Comparison of ENCODE assay signal across 15 cellular contexts in genomic region chr11:108887436-108888238, GRCh38.
DNase-seq lines count a peak whose midpoint lies in the region; ATAC-seq, FAIRE-seq and TF ChIP-seq lines count a peak whose summit lies in the region.
"Had no signal": no experiment of that assay in that cellular context is flagged by ENCODE, and none has a peak within 500 bp of the region (broad histone marks: within the 10 kb centered on the region; RNA-seq: fewer than 3 reads in every experiment).

No MANE protein-coding gene starts in this region.

- peaks cover 36% of the 10 kb centered on the region for H3K4me1 ChIP-seq in A549

- ATAC-seq in A549 = no peak
- peak; percentile 66 for ATAC-seq in activated naive CD8-positive, alpha-beta T cell treated with anti-CD3 and anti-CD28 coated beads, Interleukin-2, amount 10 ng/mL, durations not matched to agents 7 days and 5 days (ENCODE audit: low read depth)

- no peak for TF ChIP-seq POLR2A in A549 (IDR thresholded peaks at IDR 0.05; ENCODE audit: low read length)

- H3K4me1 Mint-ChIP-seq in activated naive CD8-positive, alpha-beta T cell treated with anti-CD3 and anti-CD28 coated beads, Interleukin-2, amount 10 ng/mL, durations not matched to agents 7 days and 5 days = peaks cover 7% of the 10 kb centered on the region
- H3K4me1 Mint-ChIP-seq: activated CD4-positive, alpha-beta T cell treated with anti-CD3 and anti-CD28 coated beads, Interleukin-2, amount 10 ng/mL, durations not matched to agents 24 days and 14 days had no signal

- H3K9me3 ChIP-seq in A549 = no peaks in the 10 kb centered on the region

- H3K27ac Mint-ChIP-seq in activated naive CD8-positive, alpha-beta T cell treated with anti-CD3 and anti-CD28 coated beads, Interleukin-2, amount 10 ng/mL, durations not matched to agents 7 days and 5 days = peak overlapping the region; percentile 62
- H3K27ac Mint-ChIP-seq: activated CD4-positive, alpha-beta T cell treated with anti-CD3 and anti-CD28 coated beads, Interleukin-2, amount 10 ng/mL, durations not matched to agents 24 days and 14 days; B cell; T-helper 1 cell treated with Interleukin-12 subunit alpha and Interleukin-12 subunit beta and Interleukin-4 antibody, amounts not matched to agents 30 μg/mL and 1 μg/mL, for 36 hours had no signal

- H3K9me3 Mint-ChIP-seq in activated naive CD8-positive, alpha-beta T cell treated with anti-CD3 and anti-CD28 coated beads, Interleukin-2, amount 10 ng/mL, durations not matched to agents 7 days and 5 days = no peaks in the 10 kb centered on the region
- H3K9me3 Mint-ChIP-seq: activated CD4-positive, alpha-beta T cell treated with anti-CD3 and anti-CD28 coated beads, Interleukin-2, amount 10 ng/mL, durations not matched to agents 24 days and 14 days; T-helper 1 cell treated with Interleukin-12 subunit alpha and Interleukin-12 subunit beta and Interleukin-4 antibody, amounts not matched to agents 30 μg/mL and 1 μg/mL, for 36 hours had no signal

- TF ChIP-seq RAD21 in A549 (conservative IDR thresholded peaks at IDR 0.05 in 1 of 2, IDR thresholded peaks at IDR 0.05 in 1 of 2) = no peak

- no peak for TF ChIP-seq CTCF in A549 (IDR thresholded peaks at IDR 0.05)
- no peak for TF ChIP-seq CTCF in foreskin fibroblast (IDR thresholded peaks at IDR 0.05; ENCODE audit: low read depth, low read length)
- TF ChIP-seq CTCF in RWPE1 (conservative IDR thresholded peaks at IDR 0.05; ENCODE audit: low read depth) = no peak

- no peaks in the 10 kb centered on the region for H3K27me3 Mint-ChIP-seq in activated naive CD8-positive, alpha-beta T cell treated with anti-CD3 and anti-CD28 coated beads, Interleukin-2, amount 10 ng/mL, durations not matched to agents 7 days and 5 days
- H3K27me3 Mint-ChIP-seq: activated CD4-positive, alpha-beta T cell treated with anti-CD3 and anti-CD28 coated beads, Interleukin-2, amount 10 ng/mL, durations not matched to agents 24 days and 14 days; B cell had no signal

- FAIRE-seq in A549 (lab: Jason Lieb, UNC) = no peak
- FAIRE-seq: colon had no signal

- H3K36me3 Mint-ChIP-seq in activated naive CD8-positive, alpha-beta T cell treated with anti-CD3 and anti-CD28 coated beads, Interleukin-2, amount 10 ng/mL, durations not matched to agents 7 days and 5 days = no peaks in the 10 kb centered on the region

- no peak for TF ChIP-seq EP300 in A549 (IDR thresholded peaks at IDR 0.05)

- DNase-seq in A549 (ENCODE audit: low read depth in 1 of 2, low spot score in 1 of 2) = no peak
- DNase-seq in EH (ENCODE audit: low read depth) = peak; percentile 87
- peak; percentile 32 for DNase-seq in activated naive CD8-positive, alpha-beta T cell treated with anti-CD3 and anti-CD28 coated beads, Interleukin-2, amount 10 ng/mL, durations not matched to agents 7 days and 5 days
- peak; percentile 62 to 67 for DNase-seq in foreskin fibroblast
- no peak for DNase-seq in globus pallidus (ENCODE audit: low spot score)
- no peak for DNase-seq in RWPE1 (ENCODE audit: low spot score)
- no peak for DNase-seq in middle frontal gyrus (ENCODE audit: extremely low spot score, low spot score)
- no peak for DNase-seq in NCI-H510A (lab: John Stamatoyannopoulos, UW)
- DNase-seq: activated CD4-positive, alpha-beta T cell treated with anti-CD3 and anti-CD28 coated beads, Interleukin-2, amount 10 ng/mL, durations not matched to agents 24 days and 14 days; midbrain; MM.1S; NCI-H2227 treated with DMSO at 0.1 percent for 48 hours had no signal

- POLR2A ChIA-PET in A549 (lab: Yijun Ruan, JAX) (interaction anchor here (0.7 kb wide), 1 partner anchor 660 kb away, joined by 3 read pairs; no protein-coding TSS in a partner anchor), RWPE1 (lab: Yijun Ruan, JAX; ENCODE audit: low non-redundant PET) (no interaction called here)
- POLR2A ChIA-PET in activated naive CD8-positive, alpha-beta T cell treated with anti-CD3 and anti-CD28 coated beads, Interleukin-2, amount 10 ng/mL, durations not matched to agents 7 days and 5 days (lab: Charles Lee) = interaction anchor here (0.7 to 1.0 kb wide), 2 partner anchors 17 to 33 kb away, joined by 3 read pairs; no protein-coding TSS in a partner anchor

- H3K27ac ChIP-seq in A549 (peak overlapping the region; percentile 3 to 71; a peak in 4 of 6 replicates), RWPE1 (no peak overlapping the region)

- 95% methylated on average over 8 of the region's 8 CpGs for WGBS in A549 (ENCODE audit: missing lambda C conversion rate)

- H3K4me3 ChIP-seq in A549 (no peak overlapping the region), foreskin fibroblast (ENCODE audit: low read depth in 1 of 2, low read length in 2 of 2) (no peak overlapping the region)

- peak overlapping the region; percentile 58 for H3K4me3 Mint-ChIP-seq in activated naive CD8-positive, alpha-beta T cell treated with anti-CD3 and anti-CD28 coated beads, Interleukin-2, amount 10 ng/mL, durations not matched to agents 7 days and 5 days
- H3K4me3 Mint-ChIP-seq: activated CD4-positive, alpha-beta T cell treated with anti-CD3 and anti-CD28 coated beads, Interleukin-2, amount 10 ng/mL, durations not matched to agents 24 days and 14 days; B cell; T-helper 1 cell treated with Interleukin-12 subunit alpha and Interleukin-12 subunit beta and Interleukin-4 antibody, amounts not matched to agents 30 μg/mL and 1 μg/mL, for 36 hours had no signal

- no peak overlapping the region; the same call in 2 of the 3 replicates for H3K4me2 ChIP-seq in A549

- CTCF ChIA-PET in A549 (lab: Yijun Ruan, JAX) = interaction anchor here (0.6 kb wide), 1 partner anchor 62 kb away, joined by 3 read pairs; no protein-coding TSS in a partner anchor
- CTCF ChIA-PET in RWPE1 (lab: Yijun Ruan, JAX) = no interaction called here

TF ChIP-seq in A549, 52 proteins besides CTCF, POLR2A, EP300 and RAD21:
- TF ChIP-seq KDM5A (IDR thresholded peaks at IDR 0.05) (no peak), RNF2 (IDR thresholded peaks at IDR 0.05; ENCODE audit: borderline replicate concordance, low read depth) (no peak), MAX (IDR thresholded peaks at IDR 0.05) (no peak), FOXS1 (CRISPR knock-in tag; IDR thresholded peaks at IDR 0.05) (no peak), SMC3 (IDR thresholded peaks at IDR 0.05) (no peak), EHMT2 (IDR thresholded peaks at IDR 0.05; ENCODE audit: low read depth) (no peak), HMGXB4 (CRISPR knock-in tag; IDR thresholded peaks at IDR 0.05; ENCODE audit: borderline replicate concordance) (no peak), JUNB (IDR thresholded peaks at IDR 0.05) (no peak), POLR2AphosphoS2 (conservative IDR thresholded peaks at IDR 0.05; ENCODE audit: low read length) (no peak)

Comparison
In these comparisons a context has a peak if more than half of its experiments do, and no peak if none do; other contexts are left out.
1. DNase-seq: peak in EH (single experiment), activated naive CD8-positive, alpha-beta T cell treated with anti-CD3 and anti-CD28 coated beads, Interleukin-2, amount 10 ng/mL, durations not matched to agents 7 days and 5 days (single experiment) and foreskin fibroblast (2 of 2); none in A549 (0 of 2), globus pallidus (single experiment), RWPE1 (single experiment), middle frontal gyrus (single experiment) and NCI-H510A (single experiment).